In the genomic region with DNA sequence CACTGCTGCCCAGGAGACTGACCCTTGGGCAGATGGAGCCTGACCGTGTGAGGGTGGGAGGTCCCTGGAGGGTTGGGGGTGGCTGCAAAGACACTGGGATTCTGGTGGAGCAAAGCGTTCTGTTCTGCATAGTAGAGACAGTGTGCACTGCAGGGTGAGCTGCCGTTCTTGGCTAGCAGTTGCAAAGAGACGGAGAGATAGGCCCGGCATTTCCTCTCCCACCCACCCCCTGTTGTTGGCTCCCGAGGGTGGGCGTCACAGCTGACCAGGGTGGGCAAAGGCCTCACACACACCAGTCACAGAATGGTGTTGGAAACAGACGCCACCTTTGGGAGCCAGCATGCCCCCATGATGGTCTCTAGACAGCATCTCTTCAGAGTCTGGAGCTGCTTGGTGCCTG, we compare ENCODE assay signal across 13 cellular contexts. TPM values are rescaled to one million over a fixed set of nuclear protein-coding genes. Genes with fewer than 3 reads are reported as not detected.
A peak's percentile ranks its signal among the peaks of the same experiment; 100 is the strongest.
DNase-seq lines count a peak whose midpoint lies in the region; ATAC-seq and TF ChIP-seq lines count a peak whose summit lies in the region.
"Had no signal": no experiment of that assay in that cellular context is flagged by ENCODE, and none has a peak within 500 bp of the region (broad histone marks: within the 10 kb centered on the region; RNA-seq: fewer than 3 reads in every experiment).

No MANE protein-coding gene starts in this region.

- ATAC-seq in Right ventricle myocardium inferior (no peak), Right ventricle myocardium superior (ENCODE audit: poor library complexity) (no peak)

- peaks cover 23% of the 10 kb centered on the region for H3K4me1 Mint-ChIP-seq in endothelial cell (ENCODE audit: unreplicated experiment)
- H3K4me1 Mint-ChIP-seq in activated CD4-positive, alpha-beta memory T cell treated with anti-CD3 and anti-CD28 coated beads for 36 hours (ENCODE audit: low read depth): peaks cover 8% of the 10 kb centered on the region

- H3K27ac Mint-ChIP-seq in endothelial cell (ENCODE audit: unreplicated experiment): no peak overlapping the region
- no peak overlapping the region for H3K27ac Mint-ChIP-seq in activated CD4-positive, alpha-beta memory T cell treated with anti-CD3 and anti-CD28 coated beads for 36 hours
- H3K27ac Mint-ChIP-seq: CD4-positive, alpha-beta T cell had no signal

- POLR2A ChIA-PET in activated CD4-positive, alpha-beta memory T cell treated with anti-CD3 and anti-CD28 coated beads for 36 hours (lab: Charles Lee): no interaction called here

- H3K27me3 Mint-ChIP-seq in endothelial cell (ENCODE audit: unreplicated experiment): peaks cover 16% of the 10 kb centered on the region
- peaks cover 3% of the 10 kb centered on the region for H3K27me3 Mint-ChIP-seq in activated CD4-positive, alpha-beta memory T cell treated with anti-CD3 and anti-CD28 coated beads for 36 hours

- H3K4me3 Mint-ChIP-seq in endothelial cell (ENCODE audit: unreplicated experiment): peak overlapping the region; percentile 59
- H3K4me3 Mint-ChIP-seq in activated CD4-positive, alpha-beta memory T cell treated with anti-CD3 and anti-CD28 coated beads for 36 hours: no peak overlapping the region
- H3K4me3 Mint-ChIP-seq: CD4-positive, alpha-beta T cell had no signal

- CTCF ChIA-PET in activated CD4-positive, alpha-beta memory T cell treated with anti-CD3 and anti-CD28 coated beads for 36 hours (lab: Charles Lee): no interaction called here

- intact Hi-C loops in Right ventricle myocardium inferior (cut with DNase I): no loop called here
- intact Hi-C loops in Right ventricle myocardium superior (cut with DNase I): no loop called here
- intact Hi-C loops in posterior vena cava (cut with DNase I): no loop called here
- intact Hi-C loops in activated CD4-positive, alpha-beta memory T cell treated with anti-CD3 and anti-CD28 coated beads for 36 hours (cut with micrococcal nuclease): no loop called here

- H3K9me3 Mint-ChIP-seq in endothelial cell (ENCODE audit: unreplicated experiment): no peaks in the 10 kb centered on the region
- peaks cover 9% of the 10 kb centered on the region for H3K9me3 Mint-ChIP-seq in activated CD4-positive, alpha-beta memory T cell treated with anti-CD3 and anti-CD28 coated beads for 36 hours

- no peak for TF ChIP-seq CTCF in endothelial cell (IDR thresholded peaks at IDR 0.05; ENCODE audit: unreplicated experiment)

- peak; percentile 62 for DNase-seq in Right ventricle myocardium inferior (ENCODE audit: missing footprints)
- no peak for DNase-seq in Right ventricle myocardium superior
- no peak for DNase-seq in endothelial cell (ENCODE audit: low spot score)
- DNase-seq in posterior vena cava (ENCODE audit: low spot score): peak; percentile 38
- no peak for DNase-seq in activated CD4-positive, CD25-positive, alpha-beta regulatory T cell treated with anti-CD3 and anti-CD28 coated beads, Interleukin-2, amount 50 U/mL, for 72 hours
- DNase-seq in stimulated activated CD4-positive, alpha-beta T cell treated with anti-CD3 and anti-CD28 coated beads, Interleukin-2, amount 100 ng/mL, for 48 hours: no peak
- no peak for DNase-seq in activated CD4-positive, alpha-beta memory T cell treated with anti-CD3 and anti-CD28 coated beads for 36 hours
- DNase-seq: 8988T; AML-193; Calu3; CD4-positive, alpha-beta T cell; DMS 273 treated with DMSO at 0.1 percent for 48 hours; GM23248 had no signal

- H3K36me3 Mint-ChIP-seq in endothelial cell (ENCODE audit: low read depth, unreplicated experiment): peaks cover 59% of the 10 kb centered on the region
- no peaks in the 10 kb centered on the region for H3K36me3 Mint-ChIP-seq in activated CD4-positive, alpha-beta memory T cell treated with anti-CD3 and anti-CD28 coated beads for 36 hours

RNA-seq across cellular contexts. Expression of a gene that starts 11.4 kb away (rescaled TPM):
- 9.8 TPM for total RNA-seq in Right ventricle myocardium inferior
- 6.9 TPM for total RNA-seq in Right ventricle myocardium superior
- 321 TPM for total RNA-seq in endothelial cell (ENCODE audit: unreplicated experiment)
- 10 to 100 TPM; 20.2 to 22.9 TPM for total RNA-seq in posterior vena cava
- total RNA-seq in activated CD4-positive, alpha-beta memory T cell treated with anti-CD3 and anti-CD28 coated beads for 36 hours: under 1 TPM; 0.61 to 0.88 TPM
- total RNA-seq: Calu3, GM23248 had no signal

Comparison
In these comparisons a context has a peak if more than half of its experiments do, and no peak if none do; other contexts are left out.
1. DNase-seq: peak in Right ventricle myocardium inferior (single experiment) and posterior vena cava (single experiment); none in Right ventricle myocardium superior (single experiment), endothelial cell (single experiment), activated CD4-positive, CD25-positive, alpha-beta regulatory T cell treated with anti-CD3 and anti-CD28 coated beads, Interleukin-2, amount 50 U/mL, for 72 hours (single experiment), stimulated activated CD4-positive, alpha-beta T cell treated with anti-CD3 and anti-CD28 coated beads, Interleukin-2, amount 100 ng/mL, for 48 hours (0 of 2) and activated CD4-positive, alpha-beta memory T cell treated with anti-CD3 and anti-CD28 coated beads for 36 hours (single experiment).
2. RNA of a gene that starts 11.4 kb away (total RNA-seq): 321 TPM in endothelial cell (single experiment); 20.2 to 22.9 TPM in posterior vena cava, 9.8 TPM in Right ventricle myocardium inferior (single experiment), 6.9 TPM in Right ventricle myocardium superior (single experiment) and 0.61 to 0.88 TPM in activated CD4-positive, alpha-beta memory T cell treated with anti-CD3 and anti-CD28 coated beads for 36 hours; every median in the first group is over 10 times any median in the second.